Comparison of ENCODE assay signal across 8 cellular contexts in the genomic region with DNA sequence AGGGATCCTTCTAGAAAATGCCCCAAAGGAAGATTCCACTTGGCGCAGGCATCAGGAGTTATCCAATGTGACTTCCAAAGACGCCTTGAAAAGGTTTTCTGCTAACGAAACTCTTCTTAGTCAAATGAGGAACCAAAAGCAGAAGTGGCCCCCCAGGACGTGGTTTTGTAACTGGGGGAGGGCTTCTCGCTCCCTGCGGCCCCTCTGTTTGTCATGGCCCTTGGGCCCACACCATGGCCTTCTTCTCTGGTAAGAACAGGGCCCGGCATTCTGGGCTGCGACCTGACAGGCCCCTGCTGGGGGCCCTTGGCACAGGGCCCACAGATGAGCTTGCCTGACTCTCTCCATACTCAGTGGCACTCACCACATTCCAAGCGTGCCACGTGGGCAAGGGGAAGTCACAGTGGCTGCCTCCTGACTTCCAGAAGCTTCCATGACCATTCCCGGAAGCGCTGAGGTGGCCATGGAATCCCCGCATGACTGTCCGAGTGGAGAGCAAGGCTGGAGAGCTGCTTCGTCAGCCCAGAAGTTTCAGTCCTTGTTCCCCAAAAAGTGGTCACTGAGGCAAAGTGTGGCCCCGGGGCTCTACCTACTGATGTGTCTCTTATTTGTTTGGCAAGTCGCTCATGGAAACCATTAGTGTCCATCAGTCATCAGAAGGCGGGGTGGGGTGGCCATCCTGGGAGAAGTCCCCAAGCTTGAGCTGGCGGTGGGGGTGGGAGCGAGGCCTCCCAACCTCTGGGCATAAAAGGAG. TPM values are rescaled to one million over a fixed set of nuclear protein-coding genes. Genes with fewer than 3 reads are reported as not detected.
A peak's percentile ranks its signal among the peaks of the same experiment; 100 is the strongest.
DNase-seq lines count a peak whose midpoint lies in the region; ATAC-seq, FAIRE-seq and TF ChIP-seq lines count a peak whose summit lies in the region.

No MANE protein-coding gene starts in this region.

- DNase-seq in GF-D8 (lab: John Stamatoyannopoulos, UW) (peak; percentile 74), GM12878 (ENCODE audit: low read depth, low spot score) (peak; percentile 60), memory B cell (ENCODE audit: low spot score in 2 of 2) (peak; percentile 67 to 71), foreskin fibroblast (no peak), NCI-H2171 treated with DMSO at 0.1 percent for 48 hours (lab: John Stamatoyannopoulos, UW) (no peak), NCI-H345 treated with DMSO at 0.1 percent for 48 hours (lab: John Stamatoyannopoulos, UW; ENCODE audit: unreplicated experiment) (no peak)

- H3K36me3 ChIP-seq in GM12878 (ENCODE audit: control insufficient read depth in 2 of 2, insufficient read depth in 2 of 2, low read length in 1 of 2), result peaks cover 2 to 10% of the 10 kb centered on the region in 2 experiments; a peak in 3 of 4 replicates

- no peaks in the 10 kb centered on the region for H4K20me1 ChIP-seq in GM12878 (ENCODE audit: control insufficient read depth, insufficient read depth)

- no peaks in the 10 kb centered on the region for H3K27me3 ChIP-seq in GM12878 (replicated peaks in 1 of 2; ENCODE audit: control insufficient read depth in 2 of 2, insufficient read depth in 2 of 2, low read length in 1 of 2)

- H3K9ac ChIP-seq in GM12878 (ENCODE audit: control insufficient read depth, insufficient read depth, low read length), result peak overlapping the region; percentile 92

- 0 out of 2 replicates have a peak, but pooled peaks have one; percentile 2 for TF ChIP-seq RAD21 in GM12878 (IDR thresholded peaks at IDR 0.05; ENCODE audit: insufficient read depth, low read depth, low read length)

- ATAC-seq in GM21423 (IDR thresholded peaks at IDR 0.05; ENCODE audit: unreplicated experiment) (peak; percentile 28), GM12878 (peak; percentile 60), memory B cell (ENCODE audit: low read depth) (peak; percentile 37)

- peaks cover 29% of the 10 kb centered on the region for H3K4me1 ChIP-seq in GM12878 (ENCODE audit: control insufficient read depth, insufficient read depth, low read length)

- WGBS in GM12878 (ENCODE audit: insufficient coverage, insufficient replicate concordance, low lambda C conversion rate, missing lambda C conversion rate), result 9% methylated on average over 20 of the region's 20 CpGs

- H3K27ac Mint-ChIP-seq in IgD-negative memory B cell (peak overlapping the region; percentile 86 to 96 (median 96)), memory B cell (peak overlapping the region; percentile 94)

- FAIRE-seq in GM12878 (lab: Jason Lieb, UNC), result peak; percentile 68

- TF ChIP-seq EP300 in GM12878 (IDR thresholded peaks at IDR 0.05; ENCODE audit: borderline replicate concordance in 1 of 2, control insufficient read depth in 1 of 2, low read depth in 2 of 2, low read length in 2 of 2), result peak; percentile 86 to 94; a peak in 3 of 4 replicates

- TF ChIP-seq CTCF in GM12878 (IDR thresholded peaks at IDR 0.05 in 2 of 3, conservative IDR thresholded peaks at IDR 0.05 in 1 of 3; ENCODE audit: control insufficient read depth in 2 of 3, extremely low read depth in 1 of 3, insufficient read depth in 1 of 3, low read depth in 3 of 3, low read length in 3 of 3) (0 out of 6 replicates have a peak, but pooled peaks of 1 of the 3 experiments have one; percentile 2), foreskin fibroblast (IDR thresholded peaks at IDR 0.05; ENCODE audit: low read depth, low read length) (no peak)

- no peak for TF ChIP-seq POLR2A in GM12878 (IDR thresholded peaks at IDR 0.05; ENCODE audit: low read depth, low read length)

- no peaks in the 10 kb centered on the region for H3K9me3 Mint-ChIP-seq in IgD-negative memory B cell
- no peaks in the 10 kb centered on the region for H3K9me3 Mint-ChIP-seq in memory B cell

- intact Hi-C loops in GM12878 (cut with micrococcal nuclease; ENCODE audit: unreplicated experiment), result loop anchor here (1.0 kb wide), 2 partner anchors 24 to 101 kb away; a partner anchor contains a TSS

- in situ Hi-C loops in GM12878 (cut with MboI), result loop anchor here (10.0 kb wide), 2 partner anchors 553 to 1613 kb away; a partner anchor contains a TSS

- H3K79me2 ChIP-seq in GM12878 (ENCODE audit: control insufficient read depth, insufficient read depth, low read length), result peaks cover 45% of the 10 kb centered on the region

- TSS peak; percentile 65 for BruUV-seq in GM12878 (replicated peaks; lab: Mats Ljungman, UMichigan)

- H3K9me3 ChIP-seq in GM12878 (replicated peaks; ENCODE audit: control insufficient read depth, insufficient read depth, low read length), result no peaks in the 10 kb centered on the region

- RAD21 ChIA-PET in GM12878 (lab: Charles Lee; ENCODE audit: unreplicated experiment), result interaction anchor here (1.0 to 2.6 kb wide), 5 partner anchors 24 to 121 kb away, joined by 3 to 15 read pairs (median 4); a partner anchor contains a TSS

- H3K4me2 ChIP-seq in GM12878 (ENCODE audit: control insufficient read depth, insufficient read depth), result peak overlapping the region; percentile 83

- H3K36me3 Mint-ChIP-seq in IgD-negative memory B cell, result peaks cover 11% of the 10 kb centered on the region
- H3K36me3 Mint-ChIP-seq in memory B cell, result peaks cover 15% of the 10 kb centered on the region

- peak overlapping the region; percentile 95 to 100 (median 96) for H3K4me3 Mint-ChIP-seq in IgD-negative memory B cell
- peak overlapping the region; percentile 98 for H3K4me3 Mint-ChIP-seq in memory B cell

- CTCF ChIA-PET in GM12878 (lab: Yijun Ruan, JAX), result interaction anchor here (0.9 to 1.6 kb wide), 3 partner anchors 26 to 101 kb away, joined by 3 to 4 read pairs (median 4); no protein-coding TSS in a partner anchor

- peak overlapping the region; percentile 38; the same call in 1 of the 2 replicates for H2AFZ ChIP-seq in GM12878 (ENCODE audit: control insufficient read depth, low read depth, low read length)

- SMC1A ChIA-PET in GM12878 (lab: Charles Lee; ENCODE audit: uncharacterized antibody, unreplicated experiment), result interaction anchor here (0.6 to 2.2 kb wide), 14 partner anchors 9 to 215 kb away, joined by 3 to 22 read pairs (median 4); a partner anchor contains a TSS

- peaks cover 23 to 42% (median 29%) of the 10 kb centered on the region in 3 donors for H3K4me1 Mint-ChIP-seq in IgD-negative memory B cell
- peaks cover 46% of the 10 kb centered on the region for H3K4me1 Mint-ChIP-seq in memory B cell

- H3K4me3 ChIP-seq in GM12878 (peak overlapping the region; percentile 92), foreskin fibroblast (ENCODE audit: low read depth in 1 of 2, low read length in 2 of 2) (peak overlapping the region in 1 of 2 donors; percentile 77)

- no peaks in the 10 kb centered on the region for H3K27me3 Mint-ChIP-seq in IgD-negative memory B cell
- no peaks in the 10 kb centered on the region for H3K27me3 Mint-ChIP-seq in memory B cell

- peak overlapping the region; percentile 95 for H3K27ac ChIP-seq in GM12878 (ENCODE audit: control insufficient read depth, insufficient read depth)

- POLR2A ChIA-PET in GM12878 (lab: Charles Lee), result interaction anchor here (0.5 to 2.2 kb wide), 7 partner anchors 15 to 101 kb away, joined by 3 to 15 read pairs (median 5); a partner anchor contains a TSS

RNA-seq across cellular contexts. Expression of a gene that starts 0.9 kb away (rescaled TPM):
- 34.7 TPM for polyA plus RNA-seq in IgD-negative memory B cell
- total RNA-seq in GM12878 (2013; cell fraction: nucleolus; rRNA removed), result 99.1 and 102 TPM in 2 replicates
- total RNA-seq in GM12878 (2014; rRNA removed), result 110 and 139 TPM in 2 replicates
- 177 and 192 TPM in 2 replicates for total RNA-seq in GM12878 (2014; rRNA removed; fragmentation: Illumina TruSeq; extraction: Trizol)
- total RNA-seq in GM12878 (2021), result 225 and 233 TPM in 2 replicates
- polyA plus RNA-seq in GM12878 (2011; ENCODE audit: low read depth), result 150 TPM
- polyA plus RNA-seq in GM12878 (2011; rRNA removed), result 92.8 and 169 TPM in 2 replicates
- 156 and 185 TPM in 2 replicates for polyA plus RNA-seq in GM12878 (2011; cell fraction: cytosol; rRNA removed)
- 103 and 127 TPM in 2 replicates for polyA plus RNA-seq in GM12878 (2011; cell fraction: nucleus; rRNA removed)
- polyA plus RNA-seq in GM12878 (2012), result 163 and 223 TPM in 2 replicates
- 301 and 321 TPM in 2 replicates for polyA plus RNA-seq in GM12878 (2014; fragmentation: Illumina TruSeq; extraction: Trizol)
- 10 to 100 TPM in 1 of 2 experiments, 1 to 10 TPM in 1; 6.0 to 14.0 TPM for polyA plus RNA-seq in GM12878 (2014; fragmentation: Nextera tagmentation; extraction: Ambion mirVana)
- 215 and 256 TPM in 2 replicates for polyA plus RNA-seq in GM12878 (2014; rRNA removed)
- 10 to 100 TPM in 1 of 2 experiments, 1 to 10 TPM in 1; 8.0 to 11.8 TPM for polyA plus RNA-seq in GM12878 (2016; fragmentation: Nextera tagmentation; extraction: Ambion mirVana)
- polyA minus RNA-seq in GM12878 (2011; rRNA and poly(A)+ RNA removed), result 135 TPM in 2 replicates
- polyA minus RNA-seq in GM12878 (2011; cell fraction: cytosol; rRNA and poly(A)+ RNA removed), result 45.5 and 58.7 TPM in 2 replicates
- 34.0 and 64.2 TPM in 2 replicates for polyA minus RNA-seq in GM12878 (2011; cell fraction: nucleus; rRNA and poly(A)+ RNA removed)

RNA-seq across cellular contexts. Expression of a gene that starts 11.3 kb away (rescaled TPM):
- polyA plus RNA-seq in IgD-negative memory B cell, result 7.8 TPM
- not detected in 2 replicates for total RNA-seq in GM12878 (2013; cell fraction: nucleolus; rRNA removed)
- total RNA-seq in GM12878 (2014; rRNA removed), result 0.06 and 0.11 TPM in 2 replicates
- 0.04 TPM in 1 of 2 replicates, not detected in the other for total RNA-seq in GM12878 (2014; rRNA removed; fragmentation: Illumina TruSeq; extraction: Trizol)
- total RNA-seq in GM12878 (2021), result not detected in 2 replicates
- 0.24 TPM for polyA plus RNA-seq in GM12878 (2011; ENCODE audit: low read depth)
- polyA plus RNA-seq in GM12878 (2011; rRNA removed), result 0.03 and 0.07 TPM in 2 replicates
- 0.03 TPM in 1 of 2 replicates, not detected in the other for polyA plus RNA-seq in GM12878 (2011; cell fraction: cytosol; rRNA removed)
- 0.07 and 0.10 TPM in 2 replicates for polyA plus RNA-seq in GM12878 (2011; cell fraction: nucleus; rRNA removed)
- polyA plus RNA-seq in GM12878 (2012), result 0.21 and 0.34 TPM in 2 replicates
- 0.04 TPM in 1 of 2 replicates, not detected in the other for polyA plus RNA-seq in GM12878 (2014; fragmentation: Illumina TruSeq; extraction: Trizol)
- polyA plus RNA-seq in GM12878 (2014; fragmentation: Nextera tagmentation; extraction: Ambion mirVana), result under 1 TPM in 1 of 2 experiments, not detected in 1; 0.02 TPM
- 0.05 TPM in 1 of 2 replicates, not detected in the other for polyA plus RNA-seq in GM12878 (2014; rRNA removed)
- under 1 TPM; 0.13 to 0.20 TPM for polyA plus RNA-seq in GM12878 (2016; fragmentation: Nextera tagmentation; extraction: Ambion mirVana)
- polyA minus RNA-seq in GM12878 (2011; rRNA and poly(A)+ RNA removed), result not detected in 2 replicates
- polyA minus RNA-seq in GM12878 (2011; cell fraction: cytosol; rRNA and poly(A)+ RNA removed), result not detected in 2 replicates
- polyA minus RNA-seq in GM12878 (2011; cell fraction: nucleus; rRNA and poly(A)+ RNA removed), result 0.12 TPM in 1 of 2 replicates, not detected in the other

RNA-seq across cellular contexts. Expression of a gene that starts 24.2 kb away (rescaled TPM):
- polyA plus RNA-seq in IgD-negative memory B cell (103 TPM), GM12878 (2011; rRNA removed) (137 and 138 TPM in 2 replicates), GM12878 (2014; fragmentation: Illumina TruSeq; extraction: Trizol) (35.2 and 53.1 TPM in 2 replicates), GM12878 (2014; fragmentation: Nextera tagmentation; extraction: Ambion mirVana) (100 to 1,000 TPM; 169 to 219 TPM), GM12878 (2014; rRNA removed) (79.8 and 89.2 TPM in 2 replicates), GM12878 (2016; fragmentation: Nextera tagmentation; extraction: Ambion mirVana) (100 to 1,000 TPM; 391 to 407 TPM)
- 45.3 and 50.2 TPM in 2 replicates for total RNA-seq in GM12878 (2013; cell fraction: nucleolus; rRNA removed)
- total RNA-seq in GM12878 (2014; rRNA removed) (49.0 and 61.6 TPM in 2 replicates), GM12878 (2014; rRNA removed; fragmentation: Illumina TruSeq; extraction: Trizol) (96.3 and 96.9 TPM in 2 replicates), GM12878 (2021) (96.4 and 107 TPM in 2 replicates)
- polyA plus RNA-seq in GM12878 (2011; ENCODE audit: low read depth), result 5.8 TPM
- 34.9 and 35.0 TPM in 2 replicates for polyA plus RNA-seq in GM12878 (2011; cell fraction: cytosol; rRNA removed)
- 24.3 and 27.8 TPM in 2 replicates for polyA plus RNA-seq in GM12878 (2011; cell fraction: nucleus; rRNA removed)
- polyA plus RNA-seq in GM12878 (2012), result 86.3 and 113 TPM in 2 replicates
- polyA minus RNA-seq in GM12878 (2011; rRNA and poly(A)+ RNA removed), result 12.8 and 20.0 TPM in 2 replicates
- polyA minus RNA-seq in GM12878 (2011; cell fraction: cytosol; rRNA and poly(A)+ RNA removed), result 15.2 and 16.2 TPM in 2 replicates
- polyA minus RNA-seq in GM12878 (2011; cell fraction: nucleus; rRNA and poly(A)+ RNA removed), result 38.1 and 48.9 TPM in 2 replicates

RNA-seq across cellular contexts. Expression of a gene that starts 26.9 kb away (rescaled TPM):
- 79.6 TPM for polyA plus RNA-seq in IgD-negative memory B cell
- 125 and 129 TPM in 2 replicates for total RNA-seq in GM12878 (2013; cell fraction: nucleolus; rRNA removed)
- total RNA-seq in GM12878 (2014; rRNA removed), result 68.7 and 74.9 TPM in 2 replicates
- 46.3 and 54.3 TPM in 2 replicates for total RNA-seq in GM12878 (2014; rRNA removed; fragmentation: Illumina TruSeq; extraction: Trizol)
- 68.9 and 82.1 TPM in 2 replicates for total RNA-seq in GM12878 (2021)
- 51.2 TPM for polyA plus RNA-seq in GM12878 (2011; ENCODE audit: low read depth)
- 76.5 and 86.8 TPM in 2 replicates for polyA plus RNA-seq in GM12878 (2011; rRNA removed)
- polyA plus RNA-seq in GM12878 (2011; cell fraction: cytosol; rRNA removed), result 82.9 and 107 TPM in 2 replicates
- polyA plus RNA-seq in GM12878 (2011; cell fraction: nucleus; rRNA removed), result 243 and 253 TPM in 2 replicates
- 61.0 and 61.7 TPM in 2 replicates for polyA plus RNA-seq in GM12878 (2012)
- 83.4 and 89.7 TPM in 2 replicates for polyA plus RNA-seq in GM12878 (2014; fragmentation: Illumina TruSeq; extraction: Trizol)
- polyA plus RNA-seq in GM12878 (2014; fragmentation: Nextera tagmentation; extraction: Ambion mirVana), result 10 to 100 TPM in 1 of 2 experiments, 1 to 10 TPM in 1; 8.9 to 16.7 TPM
- 79.8 and 83.6 TPM in 2 replicates for polyA plus RNA-seq in GM12878 (2014; rRNA removed)
- polyA plus RNA-seq in GM12878 (2016; fragmentation: Nextera tagmentation; extraction: Ambion mirVana), result 100 to 1,000 TPM; 107 to 109 TPM
- polyA minus RNA-seq in GM12878 (2011; rRNA and poly(A)+ RNA removed), result 75.0 and 95.0 TPM in 2 replicates
- polyA minus RNA-seq in GM12878 (2011; cell fraction: cytosol; rRNA and poly(A)+ RNA removed), result 24.3 and 31.0 TPM in 2 replicates
- 48.0 and 73.1 TPM in 2 replicates for polyA minus RNA-seq in GM12878 (2011; cell fraction: nucleus; rRNA and poly(A)+ RNA removed)

RNA-seq across cellular contexts. Expression of a gene that starts 34.7 kb away (rescaled TPM):
- polyA plus RNA-seq in IgD-negative memory B cell, result 36.5 TPM
- total RNA-seq in GM12878 (2013; cell fraction: nucleolus; rRNA removed), result 36.3 and 39.0 TPM in 2 replicates
- total RNA-seq in GM12878 (2014; rRNA removed), result 123 and 138 TPM in 2 replicates
- 119 and 125 TPM in 2 replicates for total RNA-seq in GM12878 (2014; rRNA removed; fragmentation: Illumina TruSeq; extraction: Trizol)
- 86.1 and 96.0 TPM in 2 replicates for total RNA-seq in GM12878 (2021)
- polyA plus RNA-seq in GM12878 (2011; ENCODE audit: low read depth), result 39.7 TPM
- polyA plus RNA-seq in GM12878 (2011; rRNA removed), result 114 and 159 TPM in 2 replicates
- 40.6 and 42.3 TPM in 2 replicates for polyA plus RNA-seq in GM12878 (2011; cell fraction: cytosol; rRNA removed)
- 45.3 and 58.8 TPM in 2 replicates for polyA plus RNA-seq in GM12878 (2011; cell fraction: nucleus; rRNA removed)
- polyA plus RNA-seq in GM12878 (2012), result 61.1 and 67.2 TPM in 2 replicates
- polyA plus RNA-seq in GM12878 (2014; fragmentation: Illumina TruSeq; extraction: Trizol), result 98.8 and 123 TPM in 2 replicates
- polyA plus RNA-seq in GM12878 (2014; fragmentation: Nextera tagmentation; extraction: Ambion mirVana), result 100 to 1,000 TPM; 130 to 151 TPM
- 72.5 and 73.9 TPM in 2 replicates for polyA plus RNA-seq in GM12878 (2014; rRNA removed)
- polyA plus RNA-seq in GM12878 (2016; fragmentation: Nextera tagmentation; extraction: Ambion mirVana), result 100 to 1,000 TPM; 141 to 146 TPM
- 88.3 and 110 TPM in 2 replicates for polyA minus RNA-seq in GM12878 (2011; rRNA and poly(A)+ RNA removed)
- 68.4 and 76.6 TPM in 2 replicates for polyA minus RNA-seq in GM12878 (2011; cell fraction: cytosol; rRNA and poly(A)+ RNA removed)
- polyA minus RNA-seq in GM12878 (2011; cell fraction: nucleus; rRNA and poly(A)+ RNA removed), result 32.2 and 42.4 TPM in 2 replicates

Comparison
In these comparisons a context has a peak if more than half of its experiments do, and no peak if none do; other contexts are left out.
1. DNase-seq: peak in GF-D8 (single experiment), GM12878 (single experiment) and memory B cell (2 of 2); none in foreskin fibroblast (0 of 2), NCI-H2171 treated with DMSO at 0.1 percent for 48 hours (single experiment) and NCI-H345 treated with DMSO at 0.1 percent for 48 hours (single experiment).
2. Peak in every context shown above with its lines, with median percentiles within 50 percentile points of each other: ATAC-seq.